8 cellular contexts compared by ENCODE assay signal in the genomic region with DNA sequence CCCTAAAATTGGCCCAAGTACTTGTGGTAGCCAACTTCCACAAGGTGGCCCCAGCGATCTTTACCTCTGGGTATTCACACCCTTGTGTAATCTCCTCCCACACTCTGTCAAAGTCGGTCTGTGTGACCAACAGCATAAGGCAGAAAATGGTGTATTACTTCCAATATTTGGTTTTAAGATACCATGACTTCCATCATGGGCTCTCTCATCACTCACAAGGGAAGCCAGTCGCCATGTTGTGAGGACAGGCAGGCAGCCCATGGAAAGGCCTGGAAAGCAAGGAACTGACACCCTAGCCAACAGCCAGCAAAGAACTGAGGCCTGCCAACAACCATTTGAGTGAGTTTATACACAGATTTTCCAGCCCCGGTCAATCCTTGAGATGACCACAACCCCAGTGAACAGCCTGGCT.
DNase-seq lines count a peak whose midpoint lies in the region; TF ChIP-seq lines count a peak whose summit lies in the region.

No MANE protein-coding gene starts in this region.

- in situ Hi-C loops in HAP-1 (cut with MboI; ENCODE audit: low sequenced_read_pairs), result no loop called here

- H3K27ac ChIP-seq in SJSA1, result no peak overlapping the region
- H3K27ac ChIP-seq in prostate gland, result peak overlapping the region; percentile 42 to 60

- H3K4me3 ChIP-seq in HAP-1 (no peak overlapping the region), SJSA1 (no peak overlapping the region), prostate gland (no peak overlapping the region)

- H3K4me1 ChIP-seq in HAP-1 (no peaks in the 10 kb centered on the region), SJSA1 (replicated peaks) (no peaks in the 10 kb centered on the region; the same call in 1 of the 2 replicates), prostate gland (replicated peaks) (no peaks in the 10 kb centered on the region)

- H3K27me3 ChIP-seq in HAP-1 (ENCODE audit: low read depth) (peaks cover 3% of the 10 kb centered on the region; the same call in 1 of the 2 replicates), SJSA1 (replicated peaks) (no peaks in the 10 kb centered on the region), prostate gland (replicated peaks; ENCODE audit: insufficient read depth) (no peaks in the 10 kb centered on the region)

- POLR2A ChIA-PET in GM10248 (lab: Yijun Ruan, JAX), result no interaction called here

- intact Hi-C loops in prostate gland (cut with DNase I), result no loop called here

- TF ChIP-seq POLR2A in prostate gland (IDR thresholded peaks at IDR 0.05), result no peak

- no peaks in the 10 kb centered on the region for H3K9me3 ChIP-seq in HAP-1
- H3K9me3 ChIP-seq in SJSA1 (replicated peaks), result no peaks in the 10 kb centered on the region
- H3K9me3 ChIP-seq in prostate gland, result no peaks in the 10 kb centered on the region

- DNase-seq in GM10248 (ENCODE audit: extremely low spot score) (peak; percentile 68), HAP-1 (ENCODE audit: low spot score in 2 of 2) (peak; percentile 76 to 85), M059J (ENCODE audit: low read depth) (peak; percentile 88), SJSA1 (ENCODE audit: low read depth in 1 of 2, low spot score in 2 of 2) (peak; percentile 52 to 81), glomerular endothelial cell (ENCODE audit: extremely low read depth, low read depth, low spot score) (peak; percentile 82), prostate gland (ENCODE audit: low spot score) (peak; percentile 80), OCI-M2 (lab: John Stamatoyannopoulos, UW; ENCODE audit: unreplicated experiment) (no peak)
- peak; percentile 76 for DNase-seq in activated naive CD4-positive, alpha-beta T cell treated with Interleukin-2 at 50 U/mL for 16 hours

- H3K36me3 ChIP-seq in HAP-1 (replicated peaks), result no peaks in the 10 kb centered on the region
- no peaks in the 10 kb centered on the region for H3K36me3 ChIP-seq in SJSA1
- no peaks in the 10 kb centered on the region for H3K36me3 ChIP-seq in prostate gland

- CTCF ChIA-PET in GM10248 (lab: Yijun Ruan, JAX), result interaction anchor here (0.7 to 6.3 kb wide), 13 partner anchors 8 to 731 kb away, joined by 3 to 44 read pairs (median 4); no protein-coding TSS in a partner anchor

- 19% methylated on average over 4 of the region's 4 CpGs for WGBS in prostate gland

- peak; percentile 76 for TF ChIP-seq CTCF in GM10248 (IDR thresholded peaks at IDR 0.05; ENCODE audit: control extremely low read depth, extremely low read depth, low read depth, missing control alignments)
- TF ChIP-seq CTCF in prostate gland (IDR thresholded peaks at IDR 0.05), result peak; percentile 64 to 86 (median 82)
